14 cellular contexts compared by ENCODE assay signal in genomic region chr4:1874207-1874606, GRCh38. TPM values are rescaled to one million over a fixed set of nuclear protein-coding genes. Genes with fewer than 3 reads are reported as not detected.
DNase-seq lines count a peak whose midpoint lies in the region; ATAC-seq, FAIRE-seq and TF ChIP-seq lines count a peak whose summit lies in the region.
"Had no signal": no experiment of that assay in that cellular context is flagged by ENCODE, and none has a peak within 500 bp of the region (broad histone marks: within the 10 kb centered on the region; RNA-seq: fewer than 3 reads in every experiment).

No MANE protein-coding gene starts in this region.

- no peaks in the 10 kb centered on the region for H3K27me3 ChIP-seq in CD4-positive, alpha-beta memory T cell (ENCODE audit: insufficient read depth, low read length)
- H3K27me3 ChIP-seq in fibroblast of lung (ENCODE audit: control insufficient read depth, insufficient read depth, low read length) (no peaks in the 10 kb centered on the region), lower lobe of right lung (ENCODE audit: low read depth) (no peaks in the 10 kb centered on the region)
- H3K27me3 ChIP-seq: neutrophil, stomach had no signal

- CTCF ChIA-PET in A549 (lab: Yijun Ruan, JAX) = interaction anchor here (1.3 to 4.1 kb wide), 6 partner anchors 9 to 144 kb away, joined by 3 to 22 read pairs (median 4); no protein-coding TSS in a partner anchor
- CTCF ChIA-PET in CD4-positive, alpha-beta memory T cell (lab: Charles Lee; ENCODE audit: partially characterized antibody) = interaction anchor here (0.8 to 5.3 kb wide), 3 partner anchors 18 to 181 kb away, joined by 3 to 39 read pairs (median 4); partner anchors contain the start of gene LETM1

- intact Hi-C loops in CD4-positive, alpha-beta memory T cell (cut with micrococcal nuclease) = loop anchor here (5.0 to 10.0 kb wide), 2 partner anchors 131 to 527 kb away; partner anchors contain the start of genes NELFA and UVSSA
- intact Hi-C loops in posterior cingulate gyrus (cut with DNase I) (no loop called here), lower lobe of right lung (cut with DNase I) (no loop called here)

- peaks cover 70% of the 10 kb centered on the region for H3K79me2 ChIP-seq in fibroblast of lung (ENCODE audit: control insufficient read depth, insufficient read depth, low read length)

- no peaks in the 10 kb centered on the region for H3K36me3 ChIP-seq in CD4-positive, alpha-beta memory T cell (ENCODE audit: insufficient read depth, low read length)
- H3K36me3 ChIP-seq in fibroblast of lung (ENCODE audit: control insufficient read depth, insufficient read depth, low read length) (no peaks in the 10 kb centered on the region), lower lobe of right lung (no peaks in the 10 kb centered on the region)
- H3K36me3 ChIP-seq: neutrophil, stomach had no signal

- 71% methylated on average over 3 of the region's 3 CpGs for WGBS in A549 (ENCODE audit: missing lambda C conversion rate)

- H3K27ac Mint-ChIP-seq in CD4-positive, alpha-beta memory T cell = peak overlapping the region in 5 of 7 donors; percentile 1 to 96 (median 54)

- no peak for TF ChIP-seq CTCF in A549 (IDR thresholded peaks at IDR 0.05)
- no peak for TF ChIP-seq CTCF in fibroblast of lung (conservative IDR thresholded peaks at IDR 0.05 in 1 of 2, IDR thresholded peaks at IDR 0.05 in 1 of 2; ENCODE audit: low read depth in 1 of 2, low read length in 2 of 2)
- TF ChIP-seq CTCF in lower lobe of right lung (IDR thresholded peaks at IDR 0.05) = no peak

- no peak for TF ChIP-seq POLR2A in A549 (IDR thresholded peaks at IDR 0.05; ENCODE audit: low read length)

- no peak overlapping the region for H3K4me3 ChIP-seq in A549
- H3K4me3 ChIP-seq in CD4-positive, alpha-beta memory T cell (ENCODE audit: low read length in 2 of 2) = no peak overlapping the region
- no peak overlapping the region for H3K4me3 ChIP-seq in fibroblast of lung (replicated peaks in 1 of 4; ENCODE audit: control extremely low read depth in 1 of 4, insufficient read depth in 1 of 4, low read depth in 3 of 4, low read length in 4 of 4)
- H3K4me3 ChIP-seq in lower lobe of right lung = no peak overlapping the region
- H3K4me3 ChIP-seq: stomach had no signal

- peaks cover 0 to 7% of the 10 kb centered on the region in 2 donors for H3K36me3 Mint-ChIP-seq in CD4-positive, alpha-beta memory T cell

- peak overlapping the region in 5 of 8 donors; percentile 12 to 94 (median 41) for H3K4me3 Mint-ChIP-seq in CD4-positive, alpha-beta memory T cell

- H2AFZ ChIP-seq in fibroblast of lung (ENCODE audit: low read length) = no peak overlapping the region

- POLR2A ChIA-PET in A549 (lab: Yijun Ruan, JAX) = no interaction called here
- POLR2A ChIA-PET in CD4-positive, alpha-beta memory T cell (lab: Charles Lee; ENCODE audit: partially characterized antibody) = interaction anchor here (2.0 kb wide), 1 partner anchor 18 kb away, joined by 11 read pairs; the partner anchor contains the start of gene LETM1

- H3K9me3 ChIP-seq in A549 (no peaks in the 10 kb centered on the region), fibroblast of lung (ENCODE audit: control insufficient read depth, insufficient read depth, low read depth, low read length) (no peaks in the 10 kb centered on the region), lower lobe of right lung (no peaks in the 10 kb centered on the region)
- no peaks in the 10 kb centered on the region for H3K9me3 ChIP-seq in CD4-positive, alpha-beta memory T cell (ENCODE audit: control insufficient read depth in 1 of 2, low read length in 2 of 2)
- H3K9me3 ChIP-seq: neutrophil, stomach had no signal

- DNase-seq in A549 (ENCODE audit: low read depth in 1 of 2, low spot score in 1 of 2) (no peak), SW480 (ENCODE audit: low spot score) (peak; percentile 16), fibroblast of lung (ENCODE audit: low read depth in 2 of 2) (no peak), posterior cingulate gyrus (no peak), dedifferentiated amniotic fluid mesenchymal stem cell (ENCODE audit: extremely low spot score) (no peak), lower lobe of right lung (no peak)
- DNase-seq in CD4-positive, alpha-beta memory T cell = no peak
- no peak for DNase-seq in stimulated activated naive CD4-positive, alpha-beta T cell (lab: John Stamatoyannopoulos, UW)
- DNase-seq: activated CD4-positive, alpha-beta T cell treated with anti-CD3 and anti-CD28 coated beads, Interleukin-2, amount 50 U/mL, for 1 hour; islet precursor cell; NCI-H446; SIG-M5; stomach had no signal

- peaks cover 0 to 3% of the 10 kb centered on the region in 2 donors for H3K27me3 Mint-ChIP-seq in CD4-positive, alpha-beta memory T cell

- H3K4me1 ChIP-seq in A549 = peaks cover 27% of the 10 kb centered on the region
- H3K4me1 ChIP-seq in CD4-positive, alpha-beta memory T cell (ENCODE audit: insufficient read depth, low read length) = peaks cover 55% of the 10 kb centered on the region
- H3K4me1 ChIP-seq in fibroblast of lung (ENCODE audit: control insufficient read depth, extremely low read depth, insufficient read depth, low read length) = peaks cover 5% of the 10 kb centered on the region
- H3K4me1 ChIP-seq in lower lobe of right lung = peaks cover 18% of the 10 kb centered on the region

- ATAC-seq in A549 (no peak), lower lobe of right lung (no peak)

- no peak overlapping the region for H3K9ac ChIP-seq in fibroblast of lung (ENCODE audit: insufficient read depth, low read length)

- no peak for TF ChIP-seq EP300 in A549 (IDR thresholded peaks at IDR 0.05)

- H3K4me2 ChIP-seq in A549 (peak overlapping the region; percentile 92), fibroblast of lung (ENCODE audit: extremely low read depth, insufficient read depth, low read length) (peak overlapping the region; percentile 25)

- H3K4me1 Mint-ChIP-seq in CD4-positive, alpha-beta memory T cell = peaks cover 33 to 56% (median 47%) of the 10 kb centered on the region in 4 donors

- H3K27ac ChIP-seq in A549 = peak overlapping the region in 1 of 2 experiments; percentile 100; a peak in 1 of 6 replicates
- H3K27ac ChIP-seq in CD4-positive, alpha-beta memory T cell (ENCODE audit: low read depth, low read length) = no peak overlapping the region
- no peak overlapping the region for H3K27ac ChIP-seq in fibroblast of lung (ENCODE audit: insufficient read depth, low read length)
- H3K27ac ChIP-seq in lower lobe of right lung = no peak overlapping the region
- H3K27ac ChIP-seq: neutrophil had no signal

- H3K9me3 Mint-ChIP-seq in CD4-positive, alpha-beta memory T cell = peaks cover 0 to 5% (median 0%) of the 10 kb centered on the region in 8 donors

- no peak for TF ChIP-seq RAD21 in A549 (conservative IDR thresholded peaks at IDR 0.05 in 1 of 2, IDR thresholded peaks at IDR 0.05 in 1 of 2)

- no peaks in the 10 kb centered on the region for H4K20me1 ChIP-seq in fibroblast of lung (ENCODE audit: control insufficient read depth, extremely low read depth, insufficient read depth, low read length)

- FAIRE-seq in A549 (lab: Jason Lieb, UNC) = no peak

TF ChIP-seq in A549, 52 proteins besides CTCF, POLR2A, EP300 and RAD21:
- TF ChIP-seq ELK1 (IDR thresholded peaks at IDR 0.05; ENCODE audit: low read depth, low read length) = no peak
- TF ChIP-seq JUN (IDR thresholded peaks at IDR 0.05) = no peak
- no peak for TF ChIP-seq CHD2 (IDR thresholded peaks at IDR 0.05; ENCODE audit: low read length, partially characterized antibody)
- TF ChIP-seq NFE2L2 (conservative IDR thresholded peaks at IDR 0.05; ENCODE audit: low read length) = no peak
- TF ChIP-seq NPAS2 (CRISPR knock-in tag; IDR thresholded peaks at IDR 0.05; ENCODE audit: borderline replicate concordance) = no peak
- no peak for TF ChIP-seq BHLHE40 (IDR thresholded peaks at IDR 0.05; ENCODE audit: low read depth, low read length)
- no peak for TF ChIP-seq GATA3 (IDR thresholded peaks at IDR 0.05; ENCODE audit: borderline replicate concordance)
- TF ChIP-seq FOXS1 (CRISPR knock-in tag; IDR thresholded peaks at IDR 0.05) = no peak
- TF ChIP-seq NR3C1 (IDR thresholded peaks at IDR 0.05) = no peak
- no peak for TF ChIP-seq CHD4 (IDR thresholded peaks at IDR 0.05; ENCODE audit: borderline replicate concordance)

RNA-seq across cellular contexts. Expression of gene NSD2, which starts 3.0 kb away (rescaled TPM):
- polyA plus RNA-seq in A549 (2011; rRNA removed) (49.3 and 52.6 TPM in 2 replicates), A549 (2017; fragmentation: RNase III; extraction: RNeasy Plus Mini Kit Qiagen cat#74134 plus additional on column Dnase treatment) (43.8 to 47.7 TPM (median 44.5 TPM) in 3 replicates), fibroblast of lung (26.6 and 53.5 TPM in 2 replicates)
- 33.5 and 40.4 TPM in 2 replicates for polyA plus RNA-seq in A549 (2012; cell fraction: cytosol; rRNA removed)
- polyA plus RNA-seq in A549 (2012; cell fraction: nucleus; rRNA removed) = 80.4 and 85.8 TPM in 2 replicates
- 74.4 and 88.7 TPM in 2 replicates for polyA minus RNA-seq in A549 (2011; rRNA and poly(A)+ RNA removed)
- 10 to 100 TPM; 54.8 to 57.4 TPM for total RNA-seq in CD4-positive, alpha-beta memory T cell
- polyA plus RNA-seq in CD4-positive, alpha-beta memory T cell = 10 to 100 TPM in 1 of 2 donors, 1 to 10 TPM in 1; 1.1 to 11.7 TPM
- total RNA-seq in fibroblast of lung (43.7 and 68.4 TPM in 2 replicates), lower lobe of right lung (52.9 TPM)
- polyA plus RNA-seq in fibroblast of lung (2012) = 27.8 and 55.0 TPM in 2 replicates
- 30.4 and 87.4 TPM in 2 replicates for polyA minus RNA-seq in fibroblast of lung (ENCODE audit: low replicate concordance)

RNA-seq across cellular contexts. Expression of gene LETM1, which starts 18.3 kb away (rescaled TPM):
- 18.6 and 20.2 TPM in 2 replicates for polyA plus RNA-seq in A549 (2011; rRNA removed)
- 24.7 and 30.2 TPM in 2 replicates for polyA plus RNA-seq in A549 (2012; cell fraction: cytosol; rRNA removed)
- polyA plus RNA-seq in A549 (2012; cell fraction: nucleus; rRNA removed) = 85.4 and 112 TPM in 2 replicates
- 29.6 to 29.9 TPM (median 29.6 TPM) in 3 replicates for polyA plus RNA-seq in A549 (2017; fragmentation: RNase III; extraction: RNeasy Plus Mini Kit Qiagen cat#74134 plus additional on column Dnase treatment)
- polyA minus RNA-seq in A549 (2011; rRNA and poly(A)+ RNA removed) = 36.4 and 57.7 TPM in 2 replicates
- 10 to 100 TPM; 38.8 to 42.8 TPM for total RNA-seq in CD4-positive, alpha-beta memory T cell
- polyA plus RNA-seq in CD4-positive, alpha-beta memory T cell = 10 to 100 TPM in 1 of 2 donors, 1 to 10 TPM in 1; 6.5 to 12.2 TPM
- total RNA-seq in fibroblast of lung = 70.4 TPM in 2 replicates
- polyA plus RNA-seq in fibroblast of lung = 15.8 and 23.6 TPM in 2 replicates
- 22.7 and 30.5 TPM in 2 replicates for polyA plus RNA-seq in fibroblast of lung (2012)
- 52.0 and 52.7 TPM in 2 replicates for polyA minus RNA-seq in fibroblast of lung (ENCODE audit: low replicate concordance)
- total RNA-seq in lower lobe of right lung = 33.6 TPM
